ENCODE assay signal across 1 cellular context in genomic region chr1:145977486-145978476, GRCh38.
TF ChIP-seq lines count a peak whose summit lies in the region.

No MANE protein-coding gene starts in this region.

TF ChIP-seq in endothelial cell of umbilical vein, 7 proteins besides CTCF, POLR2A, EP300 and RAD21:
- TF ChIP-seq POLR2AphosphoS5 (IDR thresholded peaks at IDR 0.05; ENCODE audit: insufficient read depth, low read depth, low read length) (no peak), GATA2 (IDR thresholded peaks at IDR 0.05; ENCODE audit: insufficient read depth, insufficient read length, low read depth, low read length) (no peak), MYC (IDR thresholded peaks at IDR 0.05; ENCODE audit: low read depth, low read length) (no peak), EZH2 (IDR thresholded peaks at IDR 0.05; ENCODE audit: borderline replicate concordance, low read depth, low read length, severe bottlenecking) (no peak), JUN (IDR thresholded peaks at IDR 0.05; ENCODE audit: borderline replicate concordance, insufficient read depth, insufficient read length, low read depth) (no peak), MAX (IDR thresholded peaks at IDR 0.05; ENCODE audit: insufficient read depth, insufficient read length) (no peak), FOS (IDR thresholded peaks at IDR 0.05; ENCODE audit: borderline replicate concordance, insufficient read depth, low read length) (no peak)
